In genomic region chr18:54928236-54928635, GRCh38 we compare ENCODE assay signal across 20 cellular contexts. TPM values are rescaled to one million over a fixed set of nuclear protein-coding genes. Genes with fewer than 3 reads are reported as not detected.
"Had no signal": no experiment of that assay in that cellular context is flagged by ENCODE, and none has a peak within 500 bp of the region (broad histone marks: within the 10 kb centered on the region; RNA-seq: fewer than 3 reads in every experiment).

No MANE protein-coding gene starts in this region.

- H3K4me1 ChIP-seq: ascending aorta had no signal

- H3K36me3 ChIP-seq: ascending aorta had no signal

- H3K9me3 ChIP-seq: ascending aorta had no signal

- H3K4me3 ChIP-seq: ascending aorta, SK-N-MC had no signal

- H3K27me3 ChIP-seq: ascending aorta had no signal

- H3K27ac ChIP-seq: ascending aorta, SK-N-MC, VCaP had no signal

- DNase-seq: activated CD4-positive, CD25-positive, alpha-beta regulatory T cell; activated CD8-positive, alpha-beta memory T cell treated with anti-CD3 and anti-CD28 coated beads, Interleukin-2, amount 50 U/mL, for 4 hours; activated CD8-positive, alpha-beta T cell treated with anti-CD3 and anti-CD28 coated beads for 36 hours; amniotic stem cell; Kasumi-1; KBM-7; NCI-H1092; NCI-H1417; NCI-H1930; NCI-H2171; NCI-H2227 treated with DMSO at 0.1 percent for 48 hours; NCI-H526 treated with DMSO at 0.1 percent for 48 hours; NCI-H82; RPMI8226; T-helper 1 cell had no signal

RNA-seq across cellular contexts. Expression of gene CCDC68, which starts 31.0 kb away (rescaled TPM):
- total RNA-seq: activated CD8-positive, alpha-beta T cell treated with anti-CD3 and anti-CD28 coated beads for 36 hours; OCI-LY7; T-helper 2 cell treated with Interferon-gamma antibody and Interleukin-4, amounts not matched to agents 100 ng/mL and 5 ng/mL, for 36 hours had no signal
